In genomic region chr22:46639843-46640242, GRCh38 we compare ENCODE assay signal across 2 cellular contexts.
TF ChIP-seq lines count a peak whose summit lies in the region.

No MANE protein-coding gene starts in this region.

TF ChIP-seq in WTC11, 78 proteins besides CTCF, POLR2A, EP300 and RAD21 (continued from another document):
- no peak for TF ChIP-seq EMX1 (CRISPR knock-in tag; IDR thresholded peaks at IDR 0.05)
- TF ChIP-seq ZNF423 (CRISPR knock-in tag; IDR thresholded peaks at IDR 0.05): no peak
- no peak for TF ChIP-seq RORB (CRISPR knock-in tag; IDR thresholded peaks at IDR 0.05)
- TF ChIP-seq CREB1 (CRISPR knock-in tag; IDR thresholded peaks at IDR 0.05): no peak
- TF ChIP-seq USF2 (CRISPR knock-in tag; IDR thresholded peaks at IDR 0.05): no peak
- TF ChIP-seq ZNF219 (CRISPR knock-in tag; IDR thresholded peaks at IDR 0.05; ENCODE audit: borderline replicate concordance): no peak
- TF ChIP-seq SP1 (CRISPR knock-in tag; conservative IDR thresholded peaks at IDR 0.05): no peak
- TF ChIP-seq TEAD4 (CRISPR knock-in tag; IDR thresholded peaks at IDR 0.05): no peak
- no peak for TF ChIP-seq MLX (CRISPR knock-in tag; IDR thresholded peaks at IDR 0.05)
- TF ChIP-seq ZNF512 (CRISPR knock-in tag; IDR thresholded peaks at IDR 0.05; ENCODE audit: borderline replicate concordance): no peak
TF ChIP-seq in WTC11: peak in this region for 0.

TF ChIP-seq in HepG2, 621 proteins besides CTCF, POLR2A, EP300 and RAD21:
- TF ChIP-seq ZNF574 (CRISPR knock-in tag; IDR thresholded peaks at IDR 0.05) (no peak), DZIP1 (CRISPR knock-in tag; IDR thresholded peaks at IDR 0.05) (peak; percentile 20; the same call in 1 of the 2 replicates), MYC (CRISPR knock-in tag; IDR thresholded peaks at IDR 0.05; ENCODE audit: borderline replicate concordance) (0 out of 2 replicates have a peak, but pooled peaks have one; percentile 2), NRL (CRISPR knock-in tag; IDR thresholded peaks at IDR 0.05; ENCODE audit: borderline replicate concordance) (0 out of 2 replicates have a peak, but pooled peaks have one; percentile 19), ZBTB40 (IDR thresholded peaks at IDR 0.05) (no peak), ZBTB40 (CRISPR knock-in tag; IDR thresholded peaks at IDR 0.05) (0 out of 2 replicates have a peak, but pooled peaks have one; percentile 21)
TF ChIP-seq in HepG2: peak in this region for 4.
